ENCODE assay signal across 9 cellular contexts in genomic region chr7:151756076-151756731, GRCh38.
DNase-seq lines count a peak whose midpoint lies in the region; ATAC-seq and TF ChIP-seq lines count a peak whose summit lies in the region.
"Had no signal": no experiment of that assay in that cellular context is flagged by ENCODE, and none has a peak within 500 bp of the region (broad histone marks: within the 10 kb centered on the region; RNA-seq: fewer than 3 reads in every experiment).

No MANE protein-coding gene starts in this region.

- H3K36me3 Mint-ChIP-seq in neural progenitor cell (no peaks in the 10 kb centered on the region), glutamatergic neuron (ENCODE audit: unreplicated experiment) (no peaks in the 10 kb centered on the region)

- no peaks in the 10 kb centered on the region for H3K79me2 ChIP-seq in osteoblast (ENCODE audit: insufficient read depth, low read length)
- H3K79me2 ChIP-seq in neural progenitor cell (ENCODE audit: low read depth), result no peaks in the 10 kb centered on the region

- H3K4me1 ChIP-seq in adrenal gland (replicated peaks in 1 of 2), result peaks cover 4 to 27% of the 10 kb centered on the region in 2 donors
- H3K4me1 ChIP-seq in osteoblast (ENCODE audit: insufficient read depth, low read length), result peaks cover 55% of the 10 kb centered on the region
- peaks cover 18% of the 10 kb centered on the region for H3K4me1 ChIP-seq in neural progenitor cell

- H3K9me3 Mint-ChIP-seq in neural progenitor cell (no peaks in the 10 kb centered on the region), glutamatergic neuron (ENCODE audit: unreplicated experiment) (peaks cover 5% of the 10 kb centered on the region)

- H3K4me2 ChIP-seq in osteoblast (ENCODE audit: insufficient read depth, low read length), result no peak overlapping the region
- no peak overlapping the region for H3K4me2 ChIP-seq in neural progenitor cell

- in situ Hi-C loops in GM13976 (cut with MboI; ENCODE audit: low sequenced_read_pairs, unreplicated experiment), result no loop called here

- ATAC-seq in GM21390 (IDR thresholded peaks at IDR 0.05; ENCODE audit: unreplicated experiment), result no peak

- DNase-seq in GM13976 (ENCODE audit: low spot score) (peak; percentile 55), T-helper 1 cell (peak in 4 of 5 donors; percentile 22 to 82 (median 43)), adrenal gland (peak in 4 of 7 donors; percentile 25 to 39 (median 26)), osteoblast (ENCODE audit: insufficient read length, low spot score, missing footprints) (peak; percentile 93), neural progenitor cell (ENCODE audit: low spot score) (no peak), glutamatergic neuron (no peak), NCI-H82 (lab: John Stamatoyannopoulos, UW) (no peak)

- H3K27ac ChIP-seq in adrenal gland (peak overlapping the region in 2 of 5 donors; percentile 83 to 91), osteoblast (ENCODE audit: low read depth, low read length) (peak overlapping the region; percentile 71), neural progenitor cell (no peak overlapping the region)
- H3K27ac ChIP-seq: epithelial cell of prostate had no signal

- H3K4me3 ChIP-seq in adrenal gland (no peak overlapping the region), osteoblast (ENCODE audit: insufficient read depth, low read length) (no peak overlapping the region), neural progenitor cell (no peak overlapping the region)

- H3K9me3 ChIP-seq in adrenal gland (replicated peaks in 1 of 3) (no peaks in the 10 kb centered on the region), osteoblast (ENCODE audit: low read depth, low read length) (no peaks in the 10 kb centered on the region), neural progenitor cell (ENCODE audit: low read depth) (no peaks in the 10 kb centered on the region)

- TF ChIP-seq CTCF in GM13976 (IDR thresholded peaks at IDR 0.05; ENCODE audit: borderline replicate concordance, control extremely low read depth, extremely low read depth, insufficient read depth, missing control alignments), result no peak
- TF ChIP-seq CTCF in adrenal gland (IDR thresholded peaks at IDR 0.05), result no peak
- TF ChIP-seq CTCF in osteoblast (IDR thresholded peaks at IDR 0.05; ENCODE audit: extremely low read depth, low read depth, low read length), result no peak
- TF ChIP-seq CTCF in neural progenitor cell (IDR thresholded peaks at IDR 0.05), result no peak
- TF ChIP-seq CTCF in glutamatergic neuron (IDR thresholded peaks at IDR 0.05; ENCODE audit: partially characterized antibody, unreplicated experiment), result no peak

- no peak overlapping the region for H3K9ac ChIP-seq in neural progenitor cell

- H3K4me1 Mint-ChIP-seq in neural progenitor cell, result peaks cover 32% of the 10 kb centered on the region
- peaks cover 23% of the 10 kb centered on the region for H3K4me1 Mint-ChIP-seq in glutamatergic neuron (ENCODE audit: low read depth, unreplicated experiment)

- WGBS in adrenal gland, 4 donors, result 72 to 82% (median 80%) methylated on average over 16 to 19 of the region's 19 CpGs

- H3K27me3 ChIP-seq in adrenal gland (no peaks in the 10 kb centered on the region), osteoblast (ENCODE audit: insufficient read depth, low read length) (no peaks in the 10 kb centered on the region), neural progenitor cell (no peaks in the 10 kb centered on the region)

- H3K4me3 Mint-ChIP-seq in neural progenitor cell (no peak overlapping the region), glutamatergic neuron (ENCODE audit: unreplicated experiment) (no peak overlapping the region)

- peaks cover 5% of the 10 kb centered on the region for H3K27me3 Mint-ChIP-seq in neural progenitor cell (ENCODE audit: insufficient read depth, low read depth)
- H3K27me3 Mint-ChIP-seq in glutamatergic neuron (ENCODE audit: unreplicated experiment), result peaks cover under 1% of the 10 kb centered on the region

- intact Hi-C loops in adrenal gland (cut with DNase I), result loop anchor here (5.0 to 10.0 kb wide), 3 partner anchors 131 to 391 kb away; no protein-coding TSS in a partner anchor

- H2AFZ ChIP-seq in osteoblast (ENCODE audit: low read length) (peak overlapping the region; percentile 1), neural progenitor cell (replicated peaks) (no peak overlapping the region)

- H3K27ac Mint-ChIP-seq in neural progenitor cell (no peak overlapping the region), glutamatergic neuron (ENCODE audit: unreplicated experiment) (no peak overlapping the region)

- no peaks in the 10 kb centered on the region for H4K20me1 ChIP-seq in osteoblast (ENCODE audit: insufficient read depth, low read length)
- no peaks in the 10 kb centered on the region for H4K20me1 ChIP-seq in neural progenitor cell (ENCODE audit: low read depth)

- no peak for TF ChIP-seq POLR2A in adrenal gland (IDR thresholded peaks at IDR 0.05)

- no peaks in the 10 kb centered on the region for H3F3A ChIP-seq in neural progenitor cell (ENCODE audit: low read depth)

- H3K36me3 ChIP-seq in adrenal gland (replicated peaks in 1 of 2) (no peaks in the 10 kb centered on the region), osteoblast (ENCODE audit: insufficient read depth, low read length) (no peaks in the 10 kb centered on the region), neural progenitor cell (no peaks in the 10 kb centered on the region)

Comparison
In these comparisons a context has a peak if more than half of its experiments do, and no peak if none do; other contexts are left out.
1. DNase-seq: peak in GM13976 (single experiment), T-helper 1 cell (4 of 5), adrenal gland (4 of 7) and osteoblast (single experiment); none in neural progenitor cell (single experiment), glutamatergic neuron (single experiment) and NCI-H82 (single experiment).